1 cellular context compared by ENCODE assay signal in genomic region chr11:128482512-128483191, GRCh38.
TF ChIP-seq lines count a peak whose summit lies in the region.

No MANE protein-coding gene starts in this region.

TF ChIP-seq in GM23338, 12 proteins besides CTCF, POLR2A, EP300 and RAD21 (continued from another document):
- TF ChIP-seq ETS1 (IDR thresholded peaks at IDR 0.05) = no peak
TF ChIP-seq in GM23338: peak in this region for 0.
